Comparison of ENCODE assay signal across 30 cellular contexts in the genomic region with DNA sequence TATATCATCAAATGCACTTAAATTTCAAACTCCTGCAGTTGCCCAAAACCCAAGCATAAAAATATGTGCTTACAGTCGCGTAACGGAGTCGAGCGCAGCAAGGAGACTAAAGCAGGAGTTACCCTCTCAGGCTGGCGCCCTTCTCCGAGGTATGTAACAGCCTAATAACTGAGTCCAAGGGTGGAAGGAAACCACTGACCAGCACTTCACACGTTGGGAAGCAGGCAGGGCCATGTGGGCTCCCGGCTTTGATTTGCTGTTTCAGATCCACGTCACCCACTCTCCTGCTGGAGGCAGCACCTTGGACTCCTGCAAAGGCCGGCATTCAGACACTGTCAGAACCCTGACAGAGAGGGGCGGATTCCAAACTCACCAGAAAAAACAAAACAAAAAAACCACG.
"Had no signal": no experiment of that assay in that cellular context is flagged by ENCODE, and none has a peak within 500 bp of the region (broad histone marks: within the 10 kb centered on the region; RNA-seq: fewer than 3 reads in every experiment).

No MANE protein-coding gene starts in this region.

- H3K27ac ChIP-seq: PC-9, WERI-Rb-1 had no signal

- H3K4me3 ChIP-seq: K562, PC-9 had no signal

- FAIRE-seq: bronchial epithelial cell, K562, RCC 7860 had no signal

- H3K4me2 ChIP-seq: PC-9 had no signal

- DNase-seq: activated CD4-positive, alpha-beta memory T cell treated with anti-CD3 and anti-CD28 coated beads, Interleukin-2, amount 10 ng/mL, durations not matched to agents 7 days and 5 days; activated CD4-positive, alpha-beta T cell treated with anti-CD3 and anti-CD28 coated beads for 1 hour; activated CD4-positive, alpha-beta T cell treated with anti-CD3 and anti-CD28 coated beads for 48 hours; activated CD4-positive, CD25-positive, alpha-beta regulatory T cell; activated CD8-positive, alpha-beta memory T cell treated with anti-CD3 and anti-CD28 coated beads for 24 hours; activated CD8-positive, alpha-beta memory T cell treated with anti-CD3 and anti-CD28 coated beads, Interleukin-2, amount 10 ng/mL, durations not matched to agents 7 days and 5 days; activated CD8-positive, alpha-beta memory T cell treated with anti-CD3 and anti-CD28 coated beads, Interleukin-2, amount 50 U/mL, for 48 hours; activated effector memory CD4-positive, alpha-beta T cell treated with Interleukin-2 at 50 U/mL for 16 hours; activated naive CD4-positive, alpha-beta T cell treated with anti-CD3 and anti-CD28 coated beads, Interleukin-2, amount 10 ng/mL, durations not matched to agents 7 days and 5 days; activated naive CD8-positive, alpha-beta T cell treated with anti-CD3 and anti-CD28 coated beads, Interleukin-2, amount 50 U/mL, for 24 hours; activated T-cell treated with anti-CD3 and anti-CD28 coated beads, Interleukin-2, amount 50 U/mL, for 48 hours; anterior cingulate cortex; central memory CD4-positive, alpha-beta T cell; Karpas-422; NCI-H1048; NCI-H1105 treated with DMSO at 0.1 percent for 48 hours; NCI-H1436; NCI-H1694 treated with DMSO at 0.1 percent for 48 hours; NCI-H2029; NCI-H345; NCI-H524 treated with DMSO at 0.1 percent for 48 hours; NK-92 treated with Interleukin-12 subunit alpha and Interleukin-12 subunit beta, amount 100 ng/mL, for 24 hours; PC-9; Right ventricle myocardium superior; SW 1271; T1000; WERI-Rb-1 had no signal

- H3K36me3 ChIP-seq: WERI-Rb-1 had no signal

- H2AFZ ChIP-seq: PC-9 had no signal
